12 cellular contexts compared by ENCODE assay signal in the genomic region with DNA sequence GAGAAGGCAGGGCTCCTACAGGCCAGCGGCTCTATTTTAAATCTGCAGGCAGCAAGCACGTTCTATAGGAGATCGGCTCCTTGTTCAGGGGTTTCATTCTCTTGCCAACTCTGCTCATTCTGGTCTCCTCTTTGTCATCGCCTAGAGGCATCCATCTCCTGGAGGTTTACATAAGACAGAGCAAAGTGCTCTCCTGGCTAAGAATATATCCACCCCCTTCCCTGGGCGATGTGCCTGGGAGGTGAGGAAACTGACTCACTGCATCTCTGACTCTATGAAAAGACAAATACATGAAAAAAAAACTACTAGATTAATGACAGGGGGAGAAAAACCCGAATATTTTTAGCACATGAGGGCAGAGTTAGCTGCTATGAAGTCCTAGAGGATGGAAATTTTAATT.
A peak's percentile ranks its signal among the peaks of the same experiment; 100 is the strongest.
DNase-seq lines count a peak whose midpoint lies in the region; ATAC-seq, FAIRE-seq and TF ChIP-seq lines count a peak whose summit lies in the region.
"Had no signal": no experiment of that assay in that cellular context is flagged by ENCODE, and none has a peak within 500 bp of the region (broad histone marks: within the 10 kb centered on the region; RNA-seq: fewer than 3 reads in every experiment).

No MANE protein-coding gene starts in this region.

- H3K36me3 ChIP-seq in breast epithelium (no peaks in the 10 kb centered on the region), gastroesophageal sphincter (no peaks in the 10 kb centered on the region), thoracic aorta (no peaks in the 10 kb centered on the region), A673 (ENCODE audit: insufficient read depth, low read length, poor library complexity, severe bottlenecking) (no peaks in the 10 kb centered on the region), kidney (ENCODE audit: control insufficient read depth in 1 of 2, insufficient read depth in 2 of 2, low read length in 2 of 2) (no peaks in the 10 kb centered on the region)
- H3K36me3 ChIP-seq: spleen had no signal

- H3K9me3 Mint-ChIP-seq in MCF 10A (ENCODE audit: unreplicated experiment): no peaks in the 10 kb centered on the region
- H3K9me3 Mint-ChIP-seq: activated T-helper 2 cell treated with anti-CD3 and anti-CD28 coated beads, Interferon-gamma antibody, Interleukin-2, Interleukin-4, amounts not matched to agents 10 μg/mL and 5 μg/mL and 100 μg/mL, durations not matched to agents 14 hours and 24 hours and 36 hours had no signal

- no peak for TF ChIP-seq POLR2A in breast epithelium (IDR thresholded peaks at IDR 0.05)
- TF ChIP-seq POLR2A in gastroesophageal sphincter (IDR thresholded peaks at IDR 0.05): no peak

- peak; percentile 88 for ATAC-seq in gastroesophageal sphincter
- no peak for ATAC-seq in thoracic aorta (ENCODE audit: insufficient number of reproducible peaks, low FRiP score, low read depth)

- H3K27ac Mint-ChIP-seq in MCF 10A (ENCODE audit: low read depth, unreplicated experiment): peak overlapping the region; percentile 14
- H3K27ac Mint-ChIP-seq: activated T-helper 2 cell treated with anti-CD3 and anti-CD28 coated beads, Interferon-gamma antibody, Interleukin-2, Interleukin-4, amounts not matched to agents 10 μg/mL and 5 μg/mL and 100 μg/mL, durations not matched to agents 14 hours and 24 hours and 36 hours had no signal

- no peak overlapping the region for H3K27ac ChIP-seq in breast epithelium
- peak overlapping the region in 3 of 4 donors; percentile 61 to 75 (median 67) for H3K27ac ChIP-seq in gastroesophageal sphincter
- peak overlapping the region; percentile 12 to 29 for H3K27ac ChIP-seq in thoracic aorta
- no peak overlapping the region for H3K27ac ChIP-seq in A673 (ENCODE audit: low read depth, low read length, poor library complexity, severe bottlenecking)
- H3K27ac ChIP-seq in kidney (ENCODE audit: low read depth in 2 of 2, low read length in 2 of 2): no peak overlapping the region
- H3K27ac ChIP-seq: spleen had no signal

- H3K9me3 ChIP-seq in breast epithelium (no peaks in the 10 kb centered on the region), gastroesophageal sphincter (peaks cover 0 to 4% (median 0%) of the 10 kb centered on the region in 3 donors), thoracic aorta (no peaks in the 10 kb centered on the region), A673 (ENCODE audit: low read depth, low read length, poor library complexity, severe bottlenecking) (no peaks in the 10 kb centered on the region), kidney (ENCODE audit: control insufficient read depth in 1 of 2, low read length in 2 of 2) (peaks cover 0 to 7% of the 10 kb centered on the region in 2 donors)

- POLR2A ChIA-PET in MCF 10A (lab: Yijun Ruan, JAX): interaction anchor here (0.6 kb wide), 1 partner anchor 8 kb away, joined by 3 read pairs; no protein-coding TSS in a partner anchor
- POLR2A ChIA-PET in A673 (lab: Charles Lee; ENCODE audit: low non-redundant PET): no interaction called here

- no peak for FAIRE-seq in kidney (lab: Jason Lieb, UNC)

- no peak overlapping the region for H3K4me3 ChIP-seq in breast epithelium
- H3K4me3 ChIP-seq in gastroesophageal sphincter: no peak overlapping the region
- no peak overlapping the region for H3K4me3 ChIP-seq in thoracic aorta
- H3K4me3 ChIP-seq in A673 (ENCODE audit: low read depth, low read length, poor library complexity, severe bottlenecking): no peak overlapping the region
- H3K4me3 ChIP-seq in kidney (ENCODE audit: low read length in 2 of 2): no peak overlapping the region
- H3K4me3 ChIP-seq: spleen had no signal

- H3K4me1 Mint-ChIP-seq in MCF 10A (ENCODE audit: insufficient read depth, unreplicated experiment): peaks cover 20% of the 10 kb centered on the region

- CTCF ChIA-PET in MCF 10A (lab: Yijun Ruan, JAX): no interaction called here
- CTCF ChIA-PET in A673 (lab: Charles Lee): no interaction called here

- H3K27me3 ChIP-seq in breast epithelium: no peaks in the 10 kb centered on the region
- no peaks in the 10 kb centered on the region for H3K27me3 ChIP-seq in gastroesophageal sphincter
- no peaks in the 10 kb centered on the region for H3K27me3 ChIP-seq in thoracic aorta (replicated peaks; ENCODE audit: insufficient read depth)
- H3K27me3 ChIP-seq in A673 (replicated peaks; ENCODE audit: insufficient read depth, low read depth, low read length, poor library complexity): peaks cover 8% of the 10 kb centered on the region

- TF ChIP-seq CTCF in MCF 10A (IDR thresholded peaks at IDR 0.05; ENCODE audit: unreplicated experiment) (no peak), breast epithelium (IDR thresholded peaks at IDR 0.05) (no peak), gastroesophageal sphincter (IDR thresholded peaks at IDR 0.05) (no peak), thoracic aorta (IDR thresholded peaks at IDR 0.05) (no peak), A673 (conservative IDR thresholded peaks at IDR 0.05; ENCODE audit: low read depth, low read length) (no peak), kidney (IDR thresholded peaks at IDR 0.05; ENCODE audit: borderline replicate concordance, extremely low read depth, insufficient read depth) (no peak)

- DNase-seq in MCF 10A (ENCODE audit: unreplicated experiment) (peak; percentile 91), breast epithelium (ENCODE audit: low spot score in 2 of 2) (no peak), amygdala (lab: John Stamatoyannopoulos, UW) (peak in 29 of 56 donors; percentile 1 to 71 (median 17)), thoracic aorta (ENCODE audit: low spot score) (peak; percentile 50), A673 (ENCODE audit: low spot score) (no peak), amniotic stem cell (lab: John Stamatoyannopoulos, UW) (no peak), kidney (no peak)
- DNase-seq: activated CD4-positive, alpha-beta T cell treated with anti-CD3 and anti-CD28 coated beads for 1 hour; NCI-H2107; spleen had no signal

- BruUV-seq in MCF 10A (replicated peaks; lab: Mats Ljungman, UMichigan) (no TSS peak), A673 (replicated peaks; lab: Mats Ljungman, UMichigan) (no TSS peak)

- intact Hi-C loops in MCF 10A (cut with micrococcal nuclease) (loop anchor here (1.0 kb wide), 1 partner anchor 443 kb away; no protein-coding TSS in a partner anchor), breast epithelium (cut with DNase I; ENCODE audit: low total_unique reads) (no loop called here), A673 (cut with micrococcal nuclease; ENCODE audit: unreplicated experiment) (no loop called here), kidney (cut with DNase I) (no loop called here)

- WGBS in gastroesophageal sphincter (ENCODE audit: low coverage in 1 of 2), 2 donors: 0 to 14% methylated on average over 4 to 5 of the region's 6 CpGs

- H3K4me1 ChIP-seq in breast epithelium: no peaks in the 10 kb centered on the region
- H3K4me1 ChIP-seq in gastroesophageal sphincter: peaks cover 0 to 30% (median 4%) of the 10 kb centered on the region in 3 donors
- H3K4me1 ChIP-seq in thoracic aorta (ENCODE audit: control insufficient read depth in 1 of 2, low read depth in 2 of 2): peaks cover 13 to 17% of the 10 kb centered on the region in 2 donors
- no peaks in the 10 kb centered on the region for H3K4me1 ChIP-seq in A673 (ENCODE audit: insufficient read depth, low read length, poor library complexity, severe bottlenecking)
- H3K4me1 ChIP-seq in kidney (ENCODE audit: control insufficient read depth in 1 of 2, insufficient read depth in 1 of 2, low read depth in 1 of 2, low read length in 2 of 2): no peaks in the 10 kb centered on the region
- H3K4me1 ChIP-seq: spleen had no signal

- H3K4me3 Mint-ChIP-seq in MCF 10A (ENCODE audit: unreplicated experiment): no peak overlapping the region

- H3K9ac ChIP-seq in kidney (ENCODE audit: low read length in 2 of 2): no peak overlapping the region

- H3K36me3 Mint-ChIP-seq in MCF 10A (ENCODE audit: insufficient read depth, unreplicated experiment): no peaks in the 10 kb centered on the region

- no peak for TF ChIP-seq EP300 in gastroesophageal sphincter (IDR thresholded peaks at IDR 0.05)

- H3K27me3 Mint-ChIP-seq in MCF 10A (ENCODE audit: insufficient read depth, unreplicated experiment): no peaks in the 10 kb centered on the region

Comparison
In these comparisons a context has a peak if more than half of its experiments do, and no peak if none do; other contexts are left out.
1. DNase-seq: peak in MCF 10A (single experiment), amygdala (29 of 56) and thoracic aorta (single experiment); none in breast epithelium (0 of 2), A673 (single experiment), amniotic stem cell (single experiment) and kidney (single experiment).
2. H3K27ac ChIP-seq: peak in gastroesophageal sphincter (3 of 4) and thoracic aorta (2 of 2); none in breast epithelium (0 of 2), A673 (single experiment) and kidney (0 of 2).